1 cellular context compared by ENCODE assay signal in genomic region chr1:99808391-99809115, GRCh38.
TF ChIP-seq lines count a peak whose summit lies in the region.

No MANE protein-coding gene starts in this region.

TF ChIP-seq in HepG2, 621 proteins besides CTCF, POLR2A, EP300 and RAD21 (continued from another document):
- TF ChIP-seq ZGPAT (CRISPR knock-in tag; IDR thresholded peaks at IDR 0.05) (0 out of 2 replicates have a peak, but pooled peaks have one; percentile 38), TEAD3 (CRISPR knock-in tag; optimal IDR thresholded peaks at IDR 0.05; ENCODE audit: borderline replicate concordance) (peak; percentile 12), ZNF362 (CRISPR knock-in tag; IDR thresholded peaks at IDR 0.05; ENCODE audit: borderline replicate concordance) (no peak), ZNF790 (CRISPR knock-in tag; IDR thresholded peaks at IDR 0.05; ENCODE audit: borderline replicate concordance) (no peak), YEATS2 (CRISPR knock-in tag; IDR thresholded peaks at IDR 0.05; ENCODE audit: borderline replicate concordance) (peak; percentile 40; the same call in 1 of the 2 replicates), STAT6 (CRISPR knock-in tag; IDR thresholded peaks at IDR 0.05; ENCODE audit: borderline replicate concordance) (no peak), NR0B2 (CRISPR knock-in tag; IDR thresholded peaks at IDR 0.05) (no peak), MXI1 (IDR thresholded peaks at IDR 0.05; ENCODE audit: borderline replicate concordance, low read depth, low read length) (peak; percentile 15; the same call in 1 of the 3 replicates), GATAD2A (CRISPR knock-in tag; IDR thresholded peaks at IDR 0.05) (peak; percentile 49), NFAT5 (CRISPR knock-in tag; IDR thresholded peaks at IDR 0.05) (no peak), ZNF772 (CRISPR knock-in tag; IDR thresholded peaks at IDR 0.05) (no peak), FOXA3 (CRISPR knock-in tag; IDR thresholded peaks at IDR 0.05) (peak; percentile 70), FOXA1 (IDR thresholded peaks at IDR 0.05) (no peak), FOXA1 (CRISPR knock-in tag; IDR thresholded peaks at IDR 0.05) (peak; percentile 50), NBN (conservative IDR thresholded peaks at IDR 0.05) (no peak), ZNF691 (CRISPR knock-in tag; IDR thresholded peaks at IDR 0.05; ENCODE audit: borderline replicate concordance, low read depth) (no peak), FOXK1 (CRISPR knock-in tag; IDR thresholded peaks at IDR 0.05; ENCODE audit: borderline replicate concordance, low read depth) (peak; percentile 43; the same call in 1 of the 2 replicates), SRF (IDR thresholded peaks at IDR 0.05; ENCODE audit: low read depth, low read length) (peak; percentile 89), ZNF619 (CRISPR knock-in tag; IDR thresholded peaks at IDR 0.05) (no peak), ZNF570 (CRISPR knock-in tag; IDR thresholded peaks at IDR 0.05; ENCODE audit: borderline replicate concordance) (no peak), ZNF615 (CRISPR knock-in tag; IDR thresholded peaks at IDR 0.05; ENCODE audit: borderline replicate concordance) (no peak), ZBTB2 (CRISPR knock-in tag; IDR thresholded peaks at IDR 0.05; ENCODE audit: low read depth) (no peak), SAP130 (CRISPR knock-in tag; IDR thresholded peaks at IDR 0.05; ENCODE audit: low read depth) (peak; percentile 42; the same call in 1 of the 2 replicates), KDM3A (CRISPR knock-in tag; IDR thresholded peaks at IDR 0.05; ENCODE audit: low read depth) (0 out of 2 replicates have a peak, but pooled peaks have one; percentile 55), ZNF614 (CRISPR knock-in tag; IDR thresholded peaks at IDR 0.05; ENCODE audit: borderline replicate concordance) (no peak), BCL3 (CRISPR knock-in tag; IDR thresholded peaks at IDR 0.05) (no peak), ZSCAN9 (CRISPR knock-in tag; IDR thresholded peaks at IDR 0.05; ENCODE audit: borderline replicate concordance) (0 out of 2 replicates have a peak, but pooled peaks have one; percentile 24), ZNF576 (CRISPR knock-in tag; IDR thresholded peaks at IDR 0.05) (no peak), TOPORS (CRISPR knock-in tag; IDR thresholded peaks at IDR 0.05) (no peak), SMAD9 (CRISPR knock-in tag; IDR thresholded peaks at IDR 0.05) (no peak), POGZ (CRISPR knock-in tag; IDR thresholded peaks at IDR 0.05) (no peak), SNAPC2 (CRISPR knock-in tag; IDR thresholded peaks at IDR 0.05) (0 out of 2 replicates have a peak, but pooled peaks have one; percentile 23), MLLT10 (CRISPR knock-in tag; IDR thresholded peaks at IDR 0.05) (no peak), ZBTB8A (CRISPR knock-in tag; IDR thresholded peaks at IDR 0.05; ENCODE audit: borderline replicate concordance, low read depth) (no peak), PCBP1 (IDR thresholded peaks at IDR 0.05; ENCODE audit: borderline replicate concordance, low read depth, low read length) (no peak), ZNF605 (CRISPR knock-in tag; IDR thresholded peaks at IDR 0.05) (no peak), USF2 (IDR thresholded peaks at IDR 0.05; ENCODE audit: low read depth, low read length) (no peak), USF2 (CRISPR knock-in tag; IDR thresholded peaks at IDR 0.05; ENCODE audit: borderline replicate concordance) (peak; percentile 54; the same call in 1 of the 2 replicates), ZKSCAN8 (CRISPR knock-in tag; IDR thresholded peaks at IDR 0.05; ENCODE audit: borderline replicate concordance) (peak; percentile 31; the same call in 1 of the 2 replicates), NCOA1 (CRISPR knock-in tag; IDR thresholded peaks at IDR 0.05) (no peak)
